9 cellular contexts compared by ENCODE assay signal in genomic region chr1:202143011-202143767, GRCh38. TPM values are rescaled to one million over a fixed set of nuclear protein-coding genes. Genes with fewer than 3 reads are reported as not detected.
DNase-seq lines count a peak whose midpoint lies in the region; ATAC-seq and TF ChIP-seq lines count a peak whose summit lies in the region.
"Had no signal": no experiment of that assay in that cellular context is flagged by ENCODE, and none has a peak within 500 bp of the region (broad histone marks: within the 10 kb centered on the region; RNA-seq: fewer than 3 reads in every experiment).

No MANE protein-coding gene starts in this region.

- no peak overlapping the region for H2AFZ ChIP-seq in OCI-LY3 (ENCODE audit: low read depth, low read length)

- peaks cover 34% of the 10 kb centered on the region for H3K4me1 Mint-ChIP-seq in chondrocyte (ENCODE audit: low read depth)

- peak in 1 of 2 donors; percentile 9 for TF ChIP-seq EP300 in tibial nerve (IDR thresholded peaks at IDR 0.05)

- H3K27me3 Mint-ChIP-seq in chondrocyte (ENCODE audit: low read depth), result no peaks in the 10 kb centered on the region

- H3K79me2 ChIP-seq in OCI-LY3 (ENCODE audit: low read length), result peaks cover 64% of the 10 kb centered on the region

- H3K36me3 ChIP-seq in OCI-LY3 (replicated peaks; ENCODE audit: low read depth, low read length) (peaks cover 23% of the 10 kb centered on the region), tibial nerve (peaks cover 0 to 25% (median 0%) of the 10 kb centered on the region in 3 donors)

- H3K9me3 ChIP-seq in OCI-LY3 (ENCODE audit: insufficient read depth, low read length) (no peaks in the 10 kb centered on the region), tibial nerve (no peaks in the 10 kb centered on the region)

- TF ChIP-seq CTCF in GM12864 (IDR thresholded peaks at IDR 0.05; ENCODE audit: low read depth, low read length, missing control alignments) (no peak), OCI-LY3 (IDR thresholded peaks at IDR 0.05; ENCODE audit: low read depth, low read length) (no peak), chondrocyte (IDR thresholded peaks at IDR 0.05) (no peak), lower leg skin (IDR thresholded peaks at IDR 0.05) (peak in 1 of 3 donors; percentile 24), tibial nerve (IDR thresholded peaks at IDR 0.05) (no peak)

- H3K4me1 ChIP-seq in OCI-LY3 (ENCODE audit: low read length) (peaks cover 13% of the 10 kb centered on the region), tibial nerve (peaks cover 0 to 48% (median 23%) of the 10 kb centered on the region in 4 donors)

- whole genome bisulfite sequencing in lower leg skin, 2 donors, result 4 to 6% methylated on average over 16 to 17 of the region's 17 CpGs
- 3 to 4% methylated on average over 17 of the region's 17 CpGs for whole genome bisulfite sequencing in tibial nerve, 2 donors

- H3K9ac ChIP-seq in OCI-LY3 (ENCODE audit: low read length), result peak overlapping the region; percentile 93

- H3K4me2 ChIP-seq in OCI-LY3 (ENCODE audit: low read length), result peak overlapping the region; percentile 94

- H3K27ac ChIP-seq in OCI-LY3 (ENCODE audit: low read length) (peak overlapping the region; percentile 74), tibial nerve (peak overlapping the region; percentile 87 to 99 (median 92))

- ATAC-seq in HG02571 (IDR thresholded peaks at IDR 0.05; ENCODE audit: unreplicated experiment), result peak; percentile 14

- H3K36me3 Mint-ChIP-seq in chondrocyte (ENCODE audit: low read depth), result peaks cover 1% of the 10 kb centered on the region

- H4K20me1 ChIP-seq in OCI-LY3 (ENCODE audit: insufficient read depth, low read length), result peaks cover 46% of the 10 kb centered on the region

- peak overlapping the region; percentile 90 for H3K27ac Mint-ChIP-seq in chondrocyte (ENCODE audit: unreplicated experiment)

- H3K4me3 Mint-ChIP-seq in chondrocyte (ENCODE audit: unreplicated experiment), result peak overlapping the region; percentile 94

- DNase-seq in GM12864 (ENCODE audit: low read depth), result no peak
- no peak for DNase-seq in chondrocyte (ENCODE audit: low spot score)
- DNase-seq in lower leg skin (ENCODE audit: low spot score in 2 of 2), result no peak
- peak; percentile 43 to 51 for DNase-seq in tibial nerve (ENCODE audit: low spot score in 2 of 2)
- DNase-seq in T1000 (lab: John Stamatoyannopoulos, UW), result no peak
- DNase-seq in SK-N-DZ (ENCODE audit: low spot score), result no peak

- TF ChIP-seq POLR2A in lower leg skin (IDR thresholded peaks at IDR 0.05) (no peak), tibial nerve (IDR thresholded peaks at IDR 0.05) (no peak)

- intact Hi-C loops in lower leg skin (cut with DNase I; ENCODE audit: low total_unique reads), result no loop called here

- no peaks in the 10 kb centered on the region for H3K9me3 Mint-ChIP-seq in chondrocyte (ENCODE audit: low read depth)

- H3K27me3 ChIP-seq in OCI-LY3 (ENCODE audit: low read depth, low read length) (no peaks in the 10 kb centered on the region), tibial nerve (no peaks in the 10 kb centered on the region)

- peak overlapping the region; percentile 95 for H3K4me3 ChIP-seq in GM12864 (ENCODE audit: low read depth, low read length)
- peak overlapping the region; percentile 95 for H3K4me3 ChIP-seq in OCI-LY3 (ENCODE audit: low read length)
- peak overlapping the region; percentile 82 for H3K4me3 ChIP-seq in lower leg skin (ENCODE audit: low read depth, poor library complexity, severe bottlenecking)
- peak overlapping the region; percentile 73 to 100 (median 96) for H3K4me3 ChIP-seq in tibial nerve

RNA-seq across cellular contexts. Expression of gene ARL8A, which starts 1.3 kb away (rescaled TPM):
- total RNA-seq in chondrocyte (73.9 to 95.1 TPM (median 95.1 TPM) in 3 replicates), lower leg skin (10 to 100 TPM; 36.5 to 68.4 (median 41.3) TPM), tibial nerve (10 to 100 TPM; 35.0 to 64.5 (median 49.3) TPM)
- polyA plus RNA-seq in SK-N-DZ (2014; cell fraction: cytosol; rRNA removed), result 25.0 and 28.8 TPM in 2 replicates
- 23.4 and 24.9 TPM in 2 replicates for polyA plus RNA-seq in SK-N-DZ (2014; cell fraction: nucleus; rRNA removed)

RNA-seq across cellular contexts. Expression of gene PTPN7, which starts 17.2 kb away (rescaled TPM):
- not detected in 3 replicates for total RNA-seq in chondrocyte
- 1 to 10 TPM; 1.6 to 2.4 (median 2.2) TPM for total RNA-seq in lower leg skin
- total RNA-seq in tibial nerve, result 10 to 100 TPM in 1 of 4 donors, 1 to 10 TPM in 3; 1.2 to 13.8 (median 6.8) TPM
- 0.10 and 0.48 TPM in 2 replicates for polyA plus RNA-seq in SK-N-DZ (2014; cell fraction: cytosol; rRNA removed)
- polyA plus RNA-seq in SK-N-DZ (2014; cell fraction: nucleus; rRNA removed), result 0.20 and 0.93 TPM in 2 replicates

RNA-seq across cellular contexts. Expression of gene GPR37L1, which starts 20.5 kb away (rescaled TPM):
- total RNA-seq in chondrocyte, result not detected in 3 replicates
- total RNA-seq in lower leg skin, result under 1 TPM in 2 of 4 donors, not detected in 2; 0.02 to 0.06 TPM
- 10 to 100 TPM; 13.8 to 26.3 (median 24.3) TPM for total RNA-seq in tibial nerve
- 0.16 TPM in 1 of 2 replicates, not detected in the other for polyA plus RNA-seq in SK-N-DZ (2014; cell fraction: cytosol; rRNA removed)
- 0.02 and 0.03 TPM in 2 replicates for polyA plus RNA-seq in SK-N-DZ (2014; cell fraction: nucleus; rRNA removed)
- total RNA-seq: activated CD8-positive, alpha-beta memory T cell treated with anti-CD3 and anti-CD28 coated beads for 36 hours had no signal

RNA-seq across cellular contexts. Expression of gene LGR6, which starts 50.4 kb away (rescaled TPM):
- 1.4 to 4.1 TPM (median 1.8 TPM) in 3 replicates for total RNA-seq in chondrocyte
- 1 to 10 TPM in 2 of 4 donors, under 1 TPM in 2; 0.39 to 4.4 (median 1.8) TPM for total RNA-seq in lower leg skin
- under 1 TPM in 1 of 4 donors, not detected in 3; 0.42 TPM for total RNA-seq in tibial nerve
- polyA plus RNA-seq in SK-N-DZ (2014; cell fraction: cytosol; rRNA removed), result not detected in 2 replicates
- not detected in 2 replicates for polyA plus RNA-seq in SK-N-DZ (2014; cell fraction: nucleus; rRNA removed)

Comparison
In these comparisons a context has a peak if more than half of its experiments do, and no peak if none do; other contexts are left out.
1. DNase-seq: peak in tibial nerve (2 of 2); none in GM12864 (single experiment), chondrocyte (single experiment), lower leg skin (0 of 2), T1000 (single experiment) and SK-N-DZ (single experiment).
2. RNA of gene GPR37L1, which starts 20.5 kb away (total RNA-seq): 13.8 to 26.3 TPM in tibial nerve; 0.02 to 0.06 TPM in lower leg skin and not detected in chondrocyte; every median in the first group is over 10 times any median in the second.
3. Peak in every context shown above with its lines, with median percentiles within 50 percentile points of each other: H3K4me3 ChIP-seq.